15 cellular contexts compared by ENCODE assay signal in genomic region chr2:26887142-26887541, GRCh38. TPM values are rescaled to one million over a fixed set of nuclear protein-coding genes. Genes with fewer than 3 reads are reported as not detected.
A peak's percentile ranks its signal among the peaks of the same experiment; 100 is the strongest.
DNase-seq lines count a peak whose midpoint lies in the region; ATAC-seq, FAIRE-seq and TF ChIP-seq lines count a peak whose summit lies in the region.
"Had no signal": no experiment of that assay in that cellular context is flagged by ENCODE, and none has a peak within 500 bp of the region (broad histone marks: within the 10 kb centered on the region; RNA-seq: fewer than 3 reads in every experiment).

No MANE protein-coding gene starts in this region.

- H4K20me1 ChIP-seq in K562 (replicated peaks; ENCODE audit: control insufficient read depth, insufficient read depth, low read length): no peaks in the 10 kb centered on the region

- H3K4me1 ChIP-seq in K562 (replicated peaks in 1 of 2; ENCODE audit: control insufficient read depth in 2 of 2, insufficient read depth in 2 of 2, low read length in 2 of 2): no peaks in the 10 kb centered on the region
- H3K4me1 ChIP-seq in naive thymus-derived CD4-positive, alpha-beta T cell (ENCODE audit: control insufficient read depth in 2 of 2, insufficient read depth in 2 of 2, low read length in 2 of 2): no peaks in the 10 kb centered on the region

- no peak for FAIRE-seq in K562 (lab: Jason Lieb, UNC)
- FAIRE-seq: GM12892 had no signal

- no peak overlapping the region for H3K27ac ChIP-seq in K562 (ENCODE audit: extremely low read depth, low read depth, low read length)
- H3K27ac ChIP-seq in naive thymus-derived CD4-positive, alpha-beta T cell (ENCODE audit: low read depth, low read length): no peak overlapping the region

- no peaks in the 10 kb centered on the region for H3K9me1 ChIP-seq in K562 (ENCODE audit: control insufficient read depth, insufficient read depth, low read length)

- H3K36me3 Mint-ChIP-seq in naive thymus-derived CD4-positive, alpha-beta T cell: no peaks in the 10 kb centered on the region
- no peaks in the 10 kb centered on the region for H3K36me3 Mint-ChIP-seq in activated CD4-positive, alpha-beta memory T cell treated with anti-CD3 and anti-CD28 coated beads for 36 hours
- no peaks in the 10 kb centered on the region for H3K36me3 Mint-ChIP-seq in activated CD4-positive, alpha-beta memory T cell treated with anti-CD3 and anti-CD28 coated beads, Interleukin-2, amount 10 ng/mL, durations not matched to agents 7 days and 5 days (ENCODE audit: low read depth)
- H3K36me3 Mint-ChIP-seq: activated naive CD4-positive, alpha-beta T cell treated with anti-CD3 and anti-CD28 coated beads, Interleukin-2, amount 50 U/mL, for 72 hours had no signal

- no peak overlapping the region for H2AFZ ChIP-seq in K562 (ENCODE audit: low read depth, low read length)

- H3K4me2 ChIP-seq in K562 (ENCODE audit: insufficient read depth, low read length): no peak overlapping the region

- 3% methylated on average over 4 of the region's 4 CpGs for WGBS in K562 (ENCODE audit: insufficient coverage, low coverage, missing lambda C conversion rate)

- no peak overlapping the region for H3K4me3 Mint-ChIP-seq in naive thymus-derived CD4-positive, alpha-beta T cell
- H3K4me3 Mint-ChIP-seq in activated CD4-positive, alpha-beta memory T cell treated with anti-CD3 and anti-CD28 coated beads for 36 hours: no peak overlapping the region
- H3K4me3 Mint-ChIP-seq in activated CD4-positive, alpha-beta memory T cell treated with anti-CD3 and anti-CD28 coated beads, Interleukin-2, amount 10 ng/mL, durations not matched to agents 7 days and 5 days: no peak overlapping the region
- H3K4me3 Mint-ChIP-seq: stimulated activated naive CD8-positive, alpha-beta T cell treated with anti-CD3 and anti-CD28 coated beads, Interleukin-15, amount 100 ng/mL, for 72 hours had no signal

- no peak overlapping the region for H3K9ac ChIP-seq in K562 (ENCODE audit: insufficient read depth in 1 of 2, low read depth in 2 of 2, low read length in 2 of 2)

- no peak for TF ChIP-seq EP300 in K562 (IDR thresholded peaks at IDR 0.05; ENCODE audit: low read length)

- no peaks in the 10 kb centered on the region for H3K9me3 Mint-ChIP-seq in naive thymus-derived CD4-positive, alpha-beta T cell
- no peaks in the 10 kb centered on the region for H3K9me3 Mint-ChIP-seq in activated CD4-positive, alpha-beta memory T cell treated with anti-CD3 and anti-CD28 coated beads for 36 hours
- H3K9me3 Mint-ChIP-seq in activated CD4-positive, alpha-beta memory T cell treated with anti-CD3 and anti-CD28 coated beads, Interleukin-2, amount 10 ng/mL, durations not matched to agents 7 days and 5 days: no peaks in the 10 kb centered on the region
- H3K9me3 Mint-ChIP-seq: activated naive CD4-positive, alpha-beta T cell treated with anti-CD3 and anti-CD28 coated beads, Interleukin-2, amount 50 U/mL, for 72 hours; stimulated activated naive CD8-positive, alpha-beta T cell treated with anti-CD3 and anti-CD28 coated beads, Interleukin-15, amount 100 ng/mL, for 72 hours had no signal

- DNase-seq in GDM1 (lab: John Stamatoyannopoulos, UW) (peak; percentile 80), NOMO-1 (lab: John Stamatoyannopoulos, UW; ENCODE audit: unreplicated experiment in 2 of 2) (peak; percentile 86 to 97), K562 (ENCODE audit: extremely low read depth in 1 of 4, low spot score in 3 of 4) (no peak)
- DNase-seq in naive thymus-derived CD4-positive, alpha-beta T cell: no peak
- DNase-seq in activated CD4-positive, alpha-beta memory T cell treated with anti-CD3 and anti-CD28 coated beads for 36 hours: no peak
- DNase-seq in stimulated activated CD4-positive, alpha-beta T cell treated with anti-CD3 and anti-CD28 coated beads, Interleukin-4, amount 100 ng/mL, for 4 hours: no peak
- no peak for DNase-seq in activated CD4-positive, alpha-beta memory T cell treated with anti-CD3 and anti-CD28 coated beads, Interleukin-2, amount 10 ng/mL, durations not matched to agents 7 days and 5 days
- DNase-seq: effector CD8-positive, alpha-beta T cell; NCI-H1092; occipital lobe; stimulated activated naive CD8-positive, alpha-beta T cell treated with anti-CD3 and anti-CD28 coated beads, Interleukin-15, amount 100 ng/mL, for 72 hours had no signal

- no peak for TF ChIP-seq CTCF in K562 (IDR thresholded peaks at IDR 0.05 in 2 of 3, conservative IDR thresholded peaks at IDR 0.05 in 1 of 3; ENCODE audit: insufficient read depth in 2 of 3, low read depth in 1 of 3, low read length in 3 of 3)

- H3K79me2 ChIP-seq in K562 (ENCODE audit: control insufficient read depth, insufficient read depth, low read length): no peaks in the 10 kb centered on the region

- H3K27me3 Mint-ChIP-seq in naive thymus-derived CD4-positive, alpha-beta T cell: peaks cover 0 to 10% (median 4%) of the 10 kb centered on the region in 5 donors
- peaks cover 7% of the 10 kb centered on the region for H3K27me3 Mint-ChIP-seq in activated CD4-positive, alpha-beta memory T cell treated with anti-CD3 and anti-CD28 coated beads for 36 hours
- peaks cover 17% of the 10 kb centered on the region for H3K27me3 Mint-ChIP-seq in activated CD4-positive, alpha-beta memory T cell treated with anti-CD3 and anti-CD28 coated beads, Interleukin-2, amount 10 ng/mL, durations not matched to agents 7 days and 5 days

- in situ Hi-C loops in K562 (cut with MboI): no loop called here

- H3K27me3 ChIP-seq in K562 (ENCODE audit: control insufficient read depth in 2 of 2, insufficient read depth in 2 of 2, low read length in 2 of 2): peaks cover 39 to 65% of the 10 kb centered on the region in 2 experiments
- H3K27me3 ChIP-seq in naive thymus-derived CD4-positive, alpha-beta T cell (ENCODE audit: control insufficient read depth in 2 of 2, insufficient read depth in 2 of 2, low read length in 2 of 2): no peaks in the 10 kb centered on the region

- no peak for ATAC-seq in K562
- peak; percentile 68 for ATAC-seq in naive thymus-derived CD4-positive, alpha-beta T cell
- ATAC-seq in esophagus mucosa: no peak
- ATAC-seq: activated naive CD4-positive, alpha-beta T cell treated with anti-CD3 and anti-CD28 coated beads, Interleukin-2, amount 50 U/mL, for 72 hours; stimulated activated naive CD8-positive, alpha-beta T cell treated with anti-CD3 and anti-CD28 coated beads, Interleukin-15, amount 100 ng/mL, for 72 hours had no signal

- CTCF ChIA-PET in K562 (lab: Yijun Ruan, JAX; ENCODE audit: low intra/inter-chr PET ratio): no interaction called here
- CTCF ChIA-PET in naive thymus-derived CD4-positive, alpha-beta T cell (lab: Charles Lee): no interaction called here
- CTCF ChIA-PET in activated CD4-positive, alpha-beta memory T cell treated with anti-CD3 and anti-CD28 coated beads for 36 hours (lab: Charles Lee): interaction anchor here (0.7 to 1.3 kb wide), 2 partner anchors 41 to 1640 kb away, joined by 3 read pairs; no protein-coding TSS in a partner anchor
- CTCF ChIA-PET in activated CD4-positive, alpha-beta memory T cell treated with anti-CD3 and anti-CD28 coated beads, Interleukin-2, amount 10 ng/mL, durations not matched to agents 7 days and 5 days (lab: Charles Lee): no interaction called here

- no peak for TF ChIP-seq POLR2A in K562 (conservative IDR thresholded peaks at IDR 0.05)

- BruUV-seq in K562 (replicated peaks; lab: Mats Ljungman, UMichigan): no TSS peak

- H3K4me3 ChIP-seq in K562: no peak overlapping the region
- H3K4me3 ChIP-seq in naive thymus-derived CD4-positive, alpha-beta T cell (ENCODE audit: low read length): no peak overlapping the region

- peaks cover 0 to 2% (median 0%) of the 10 kb centered on the region in 7 donors for H3K4me1 Mint-ChIP-seq in naive thymus-derived CD4-positive, alpha-beta T cell
- no peaks in the 10 kb centered on the region for H3K4me1 Mint-ChIP-seq in activated CD4-positive, alpha-beta memory T cell treated with anti-CD3 and anti-CD28 coated beads for 36 hours (ENCODE audit: low read depth)
- H3K4me1 Mint-ChIP-seq in activated CD4-positive, alpha-beta memory T cell treated with anti-CD3 and anti-CD28 coated beads, Interleukin-2, amount 10 ng/mL, durations not matched to agents 7 days and 5 days: no peaks in the 10 kb centered on the region
- H3K4me1 Mint-ChIP-seq: stimulated activated naive CD8-positive, alpha-beta T cell treated with anti-CD3 and anti-CD28 coated beads, Interleukin-15, amount 100 ng/mL, for 72 hours had no signal

- no peaks in the 10 kb centered on the region for H3K9me3 ChIP-seq in K562 (replicated peaks; ENCODE audit: control insufficient read depth, insufficient read depth, low read depth, low read length)
- no peaks in the 10 kb centered on the region for H3K9me3 ChIP-seq in naive thymus-derived CD4-positive, alpha-beta T cell (ENCODE audit: control insufficient read depth in 2 of 3, low read length in 3 of 3)

- peak overlapping the region in 1 of 9 donors; percentile 7 for H3K27ac Mint-ChIP-seq in naive thymus-derived CD4-positive, alpha-beta T cell
- no peak overlapping the region for H3K27ac Mint-ChIP-seq in activated CD4-positive, alpha-beta memory T cell treated with anti-CD3 and anti-CD28 coated beads for 36 hours
- no peak overlapping the region for H3K27ac Mint-ChIP-seq in activated CD4-positive, alpha-beta memory T cell treated with anti-CD3 and anti-CD28 coated beads, Interleukin-2, amount 10 ng/mL, durations not matched to agents 7 days and 5 days
- H3K27ac Mint-ChIP-seq: activated naive CD4-positive, alpha-beta T cell treated with anti-CD3 and anti-CD28 coated beads, Interleukin-2, amount 50 U/mL, for 72 hours; stimulated activated naive CD8-positive, alpha-beta T cell treated with anti-CD3 and anti-CD28 coated beads, Interleukin-15, amount 100 ng/mL, for 72 hours had no signal

- H3K36me3 ChIP-seq in K562 (ENCODE audit: control insufficient read depth, insufficient read depth, low read length): no peaks in the 10 kb centered on the region
- no peaks in the 10 kb centered on the region for H3K36me3 ChIP-seq in naive thymus-derived CD4-positive, alpha-beta T cell (ENCODE audit: control insufficient read depth in 2 of 3, insufficient read depth in 3 of 3, low read length in 3 of 3)

- POLR2A ChIA-PET in K562 (lab: Yijun Ruan, JAX): no interaction called here
- POLR2A ChIA-PET in naive thymus-derived CD4-positive, alpha-beta T cell (lab: Charles Lee): no interaction called here
- POLR2A ChIA-PET in activated CD4-positive, alpha-beta memory T cell treated with anti-CD3 and anti-CD28 coated beads for 36 hours (lab: Charles Lee): no interaction called here
- POLR2A ChIA-PET in activated CD4-positive, alpha-beta memory T cell treated with anti-CD3 and anti-CD28 coated beads, Interleukin-2, amount 10 ng/mL, durations not matched to agents 7 days and 5 days (lab: Charles Lee): no interaction called here

- intact Hi-C loops in K562 (cut with micrococcal nuclease): no loop called here
- intact Hi-C loops in naive thymus-derived CD4-positive, alpha-beta T cell (cut with micrococcal nuclease): no loop called here
- intact Hi-C loops in activated CD4-positive, alpha-beta memory T cell treated with anti-CD3 and anti-CD28 coated beads for 36 hours (cut with micrococcal nuclease): no loop called here

- no peak for TF ChIP-seq RAD21 in K562 (CRISPR knock-in tag; conservative IDR thresholded peaks at IDR 0.05 in 1 of 2, IDR thresholded peaks at IDR 0.05 in 1 of 2)

RNA-seq across cellular contexts. Expression of gene DPYSL5, which starts 39.2 kb away (rescaled TPM):
- total RNA-seq in K562 (2011; cell fraction: chromatin; rRNA removed; ENCODE audit: low replicate concordance): not detected in 2 replicates
- not detected in 2 replicates for total RNA-seq in K562 (2011; cell fraction: nucleolus; rRNA removed)
- not detected in 2 replicates for total RNA-seq in K562 (2011; cell fraction: nucleoplasm; rRNA removed)
- total RNA-seq in K562 (2014; rRNA removed) (not detected in 2 replicates), K562 (2014; rRNA removed; fragmentation: Illumina TruSeq; extraction: Trizol) (not detected in 2 replicates), K562 (2015; rRNA removed; fragmentation: Illumina TruSeq; extraction: Trizol) (0.04 TPM in 1 of 2 replicates, not detected in the other), K562 (2021) (not detected in 2 replicates), esophagus mucosa (not detected)
- polyA plus RNA-seq in K562 (2011; rRNA removed) (0.06 TPM in 1 of 2 replicates, not detected in the other), K562 (2014; fragmentation: Illumina TruSeq; extraction: Trizol) (0.04 TPM in 1 of 2 replicates, not detected in the other), K562 (2014; fragmentation: Nextera tagmentation; extraction: Ambion mirVana) (not detected), K562 (2014; rRNA removed) (not detected in 2 replicates)
- 0.10 and 0.12 TPM in 2 replicates for polyA plus RNA-seq in K562 (2011; cell fraction: cytosol; rRNA removed)
- polyA plus RNA-seq in K562 (2011; cell fraction: nucleus; rRNA removed): not detected in 2 replicates
- polyA plus RNA-seq in K562 (2012): 0.16 TPM in 1 of 2 replicates, not detected in the other
- polyA minus RNA-seq in K562 (2011; rRNA and poly(A)+ RNA removed): not detected in 2 replicates
- not detected in 2 replicates for polyA minus RNA-seq in K562 (2011; cell fraction: cytosol; rRNA and poly(A)+ RNA removed)
- not detected in 2 replicates for polyA minus RNA-seq in K562 (2011; cell fraction: nucleus; rRNA and poly(A)+ RNA removed)
- total RNA-seq in naive thymus-derived CD4-positive, alpha-beta T cell: not detected
- polyA plus RNA-seq in naive thymus-derived CD4-positive, alpha-beta T cell: not detected
- not detected for total RNA-seq in activated CD4-positive, alpha-beta memory T cell treated with anti-CD3 and anti-CD28 coated beads for 36 hours
- not detected for total RNA-seq in activated CD4-positive, alpha-beta memory T cell treated with anti-CD3 and anti-CD28 coated beads, Interleukin-2, amount 10 ng/mL, durations not matched to agents 7 days and 5 days
- total RNA-seq: activated naive CD4-positive, alpha-beta T cell treated with anti-CD3 and anti-CD28 coated beads, Interleukin-2, amount 50 U/mL, for 72 hours; mesenteric fat pad had no signal

Comparison
In these comparisons a context has a peak if more than half of its experiments do, and no peak if none do; other contexts are left out.
1. DNase-seq: peak in GDM1 (single experiment) and NOMO-1 (2 of 2); none in K562 (0 of 4), naive thymus-derived CD4-positive, alpha-beta T cell (0 of 9), activated CD4-positive, alpha-beta memory T cell treated with anti-CD3 and anti-CD28 coated beads for 36 hours (single experiment), stimulated activated CD4-positive, alpha-beta T cell treated with anti-CD3 and anti-CD28 coated beads, Interleukin-4, amount 100 ng/mL, for 4 hours (0 of 2) and activated CD4-positive, alpha-beta memory T cell treated with anti-CD3 and anti-CD28 coated beads, Interleukin-2, amount 10 ng/mL, durations not matched to agents 7 days and 5 days (single experiment).